Comparison of ENCODE assay signal across 11 cellular contexts in the genomic region with DNA sequence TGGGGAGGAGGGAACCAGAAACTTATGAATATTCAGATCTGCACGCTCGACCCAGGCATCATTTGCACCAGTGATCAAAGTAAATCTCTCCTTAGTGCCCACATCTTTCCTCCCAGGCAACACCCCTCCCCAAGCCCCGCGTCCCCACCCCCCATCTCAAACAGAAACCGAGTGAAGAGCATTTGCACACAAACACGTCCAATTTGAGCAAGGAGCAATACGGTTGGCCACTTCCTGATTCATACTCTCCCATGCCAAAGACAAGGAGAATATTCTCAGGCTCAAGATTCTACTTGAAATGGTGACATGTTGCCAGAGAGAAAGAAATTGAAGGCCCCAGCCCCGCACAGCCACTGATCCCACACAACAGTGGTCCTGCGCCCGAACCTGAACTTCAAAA. TPM values are rescaled to one million over a fixed set of nuclear protein-coding genes. Genes with fewer than 3 reads are reported as not detected.
DNase-seq lines count a peak whose midpoint lies in the region; ATAC-seq and TF ChIP-seq lines count a peak whose summit lies in the region.
"Had no signal": no experiment of that assay in that cellular context is flagged by ENCODE, and none has a peak within 500 bp of the region (broad histone marks: within the 10 kb centered on the region; RNA-seq: fewer than 3 reads in every experiment).

No MANE protein-coding gene starts in this region.

- DNase-seq in activated T-cell treated with anti-CD3 and anti-CD28 coated beads, Interleukin-2, amount 50 U/mL, for 72 hours, result no peak
- no peak for DNase-seq in activated T-cell treated with anti-CD3 and anti-CD28 coated beads, Interleukin-2, amount 50 U/mL, for 4 hours
- DNase-seq in activated T-helper 2 cell treated with anti-CD3 and anti-CD28 coated beads, Interferon-gamma antibody, Interleukin-2, Interleukin-4, amounts not matched to agents 10 μg/mL and 5 μg/mL and 100 μg/mL, durations not matched to agents 14 hours and 24 hours and 36 hours (ENCODE audit: low spot score), result no peak
- DNase-seq in lower lobe of right lung (no peak), thoracic aorta (ENCODE audit: low spot score) (no peak), DMS153 (lab: John Stamatoyannopoulos, UW) (no peak)
- no peak for DNase-seq in stimulated activated CD4-positive, alpha-beta T cell treated with anti-CD3 and anti-CD28 coated beads, Interleukin-12 subunit alpha, Interleukin-12 subunit beta, amount 100 ng/mL, for 4 hours
- DNase-seq: central memory CD4-positive, alpha-beta T cell; left cardiac atrium; NCI-H446 treated with DMSO at 0.1 percent for 48 hours had no signal

- TF ChIP-seq CTCF in lower lobe of right lung (IDR thresholded peaks at IDR 0.05) (no peak), thoracic aorta (IDR thresholded peaks at IDR 0.05) (no peak)

- H3K27me3 ChIP-seq in lower lobe of right lung (ENCODE audit: low read depth) (no peaks in the 10 kb centered on the region), thoracic aorta (replicated peaks; ENCODE audit: insufficient read depth) (no peaks in the 10 kb centered on the region)

- no peak for ATAC-seq in activated T-cell treated with anti-CD3 and anti-CD28 coated beads, Interleukin-2, amount 50 U/mL, for 72 hours (replicated peaks in 1 of 2)
- ATAC-seq in activated T-cell treated with anti-CD3 and anti-CD28 coated beads, Interleukin-2, amount 50 U/mL, for 4 hours, result no peak
- ATAC-seq in lower lobe of right lung, result peak; percentile 36 to 58
- ATAC-seq in thoracic aorta (ENCODE audit: insufficient number of reproducible peaks, low FRiP score, low read depth), result no peak
- no peak for ATAC-seq in GM21526 (IDR thresholded peaks at IDR 0.05; ENCODE audit: low FRiP score, unreplicated experiment)

- H3K4me1 ChIP-seq in lower lobe of right lung (peaks cover 54% of the 10 kb centered on the region), thoracic aorta (ENCODE audit: control insufficient read depth in 1 of 2, low read depth in 2 of 2) (peaks cover 42 to 77% of the 10 kb centered on the region in 2 donors)

- H3K4me1 Mint-ChIP-seq in activated T-cell treated with anti-CD3 and anti-CD28 coated beads, Interleukin-2, amount 50 U/mL, for 72 hours (ENCODE audit: low read depth), result peaks cover 70% of the 10 kb centered on the region
- H3K4me1 Mint-ChIP-seq in activated T-cell treated with anti-CD3 and anti-CD28 coated beads, Interleukin-2, amount 50 U/mL, for 4 hours (ENCODE audit: low read depth), result peaks cover 66% of the 10 kb centered on the region
- peaks cover 40% of the 10 kb centered on the region for H3K4me1 Mint-ChIP-seq in activated T-helper 2 cell treated with anti-CD3 and anti-CD28 coated beads, Interferon-gamma antibody, Interleukin-2, Interleukin-4, amounts not matched to agents 10 μg/mL and 5 μg/mL and 100 μg/mL, durations not matched to agents 14 hours and 24 hours and 36 hours (ENCODE audit: low read depth)

- no peaks in the 10 kb centered on the region for H3K9me3 ChIP-seq in lower lobe of right lung
- H3K9me3 ChIP-seq in thoracic aorta, result no peaks in the 10 kb centered on the region

- H3K27ac ChIP-seq in lower lobe of right lung (peak overlapping the region; percentile 47), thoracic aorta (peak overlapping the region; percentile 48 to 73)

- no peak overlapping the region for H3K27ac Mint-ChIP-seq in activated T-cell treated with anti-CD3 and anti-CD28 coated beads, Interleukin-2, amount 50 U/mL, for 72 hours
- H3K27ac Mint-ChIP-seq in activated T-helper 2 cell treated with anti-CD3 and anti-CD28 coated beads, Interferon-gamma antibody, Interleukin-2, Interleukin-4, amounts not matched to agents 10 μg/mL and 5 μg/mL and 100 μg/mL, durations not matched to agents 14 hours and 24 hours and 36 hours, result peak overlapping the region; percentile 38

- no peaks in the 10 kb centered on the region for H3K27me3 Mint-ChIP-seq in activated T-cell treated with anti-CD3 and anti-CD28 coated beads, Interleukin-2, amount 50 U/mL, for 72 hours (ENCODE audit: low read depth)
- H3K27me3 Mint-ChIP-seq in activated T-cell treated with anti-CD3 and anti-CD28 coated beads, Interleukin-2, amount 50 U/mL, for 4 hours (ENCODE audit: low read depth), result no peaks in the 10 kb centered on the region
- H3K27me3 Mint-ChIP-seq in activated T-helper 2 cell treated with anti-CD3 and anti-CD28 coated beads, Interferon-gamma antibody, Interleukin-2, Interleukin-4, amounts not matched to agents 10 μg/mL and 5 μg/mL and 100 μg/mL, durations not matched to agents 14 hours and 24 hours and 36 hours (ENCODE audit: low read depth), result no peaks in the 10 kb centered on the region

- H3K4me3 ChIP-seq in lower lobe of right lung (no peak overlapping the region), thoracic aorta (peak overlapping the region; percentile 50)

- H3K36me3 ChIP-seq in lower lobe of right lung (peaks cover 24% of the 10 kb centered on the region), thoracic aorta (no peaks in the 10 kb centered on the region)

- H3K4me3 Mint-ChIP-seq in activated T-cell treated with anti-CD3 and anti-CD28 coated beads, Interleukin-2, amount 50 U/mL, for 72 hours, result peak overlapping the region; percentile 13 to 46
- H3K4me3 Mint-ChIP-seq in activated T-cell treated with anti-CD3 and anti-CD28 coated beads, Interleukin-2, amount 50 U/mL, for 4 hours, result no peak overlapping the region
- H3K4me3 Mint-ChIP-seq in activated T-helper 2 cell treated with anti-CD3 and anti-CD28 coated beads, Interferon-gamma antibody, Interleukin-2, Interleukin-4, amounts not matched to agents 10 μg/mL and 5 μg/mL and 100 μg/mL, durations not matched to agents 14 hours and 24 hours and 36 hours (ENCODE audit: low read depth), result peak overlapping the region; percentile 5

- H3K36me3 Mint-ChIP-seq in activated T-cell treated with anti-CD3 and anti-CD28 coated beads, Interleukin-2, amount 50 U/mL, for 72 hours (ENCODE audit: insufficient read depth in 2 of 2), result peaks cover 7 to 23% of the 10 kb centered on the region in 2 donors
- peaks cover 38% of the 10 kb centered on the region for H3K36me3 Mint-ChIP-seq in activated T-cell treated with anti-CD3 and anti-CD28 coated beads, Interleukin-2, amount 50 U/mL, for 4 hours (ENCODE audit: insufficient read depth)
- peaks cover 75% of the 10 kb centered on the region for H3K36me3 Mint-ChIP-seq in activated T-helper 2 cell treated with anti-CD3 and anti-CD28 coated beads, Interferon-gamma antibody, Interleukin-2, Interleukin-4, amounts not matched to agents 10 μg/mL and 5 μg/mL and 100 μg/mL, durations not matched to agents 14 hours and 24 hours and 36 hours (ENCODE audit: low read depth)

- no peaks in the 10 kb centered on the region for H3K9me3 Mint-ChIP-seq in activated T-cell treated with anti-CD3 and anti-CD28 coated beads, Interleukin-2, amount 50 U/mL, for 72 hours
- no peaks in the 10 kb centered on the region for H3K9me3 Mint-ChIP-seq in activated T-cell treated with anti-CD3 and anti-CD28 coated beads, Interleukin-2, amount 50 U/mL, for 4 hours
- H3K9me3 Mint-ChIP-seq in activated T-helper 2 cell treated with anti-CD3 and anti-CD28 coated beads, Interferon-gamma antibody, Interleukin-2, Interleukin-4, amounts not matched to agents 10 μg/mL and 5 μg/mL and 100 μg/mL, durations not matched to agents 14 hours and 24 hours and 36 hours, result no peaks in the 10 kb centered on the region

- intact Hi-C loops in activated T-helper 2 cell treated with anti-CD3 and anti-CD28 coated beads, Interferon-gamma antibody, Interleukin-2, Interleukin-4, amounts not matched to agents 10 μg/mL and 5 μg/mL and 100 μg/mL, durations not matched to agents 14 hours and 24 hours and 36 hours (cut with micrococcal nuclease), result loop anchor here (10.0 kb wide), 2 partner anchors 345 to 505 kb away; no protein-coding TSS in a partner anchor
- intact Hi-C loops in lower lobe of right lung (cut with DNase I), result loop anchor here (10.0 kb wide), 1 partner anchor 55 kb away; no protein-coding TSS in a partner anchor

RNA-seq across cellular contexts. Expression of a gene that starts 7.1 kb away (rescaled TPM):
- total RNA-seq in activated T-cell treated with anti-CD3 and anti-CD28 coated beads, Interleukin-2, amount 50 U/mL, for 72 hours, result 100 to 1,000 TPM; 154 to 157 TPM
- 10 to 100 TPM; 67.0 to 83.1 (median 69.5) TPM for total RNA-seq in activated T-cell treated with anti-CD3 and anti-CD28 coated beads, Interleukin-2, amount 50 U/mL, for 4 hours
- 131 and 135 TPM in 2 replicates for total RNA-seq in activated T-helper 2 cell treated with anti-CD3 and anti-CD28 coated beads, Interferon-gamma antibody, Interleukin-2, Interleukin-4, amounts not matched to agents 10 μg/mL and 5 μg/mL and 100 μg/mL, durations not matched to agents 14 hours and 24 hours and 36 hours
- total RNA-seq in lower lobe of right lung (116 TPM), thoracic aorta (100 to 1,000 TPM; 141 to 150 TPM)

Comparison
In these comparisons a context has a peak if more than half of its experiments do, and no peak if none do; other contexts are left out.
1. ATAC-seq: peak in lower lobe of right lung (2 of 2); none in activated T-cell treated with anti-CD3 and anti-CD28 coated beads, Interleukin-2, amount 50 U/mL, for 72 hours (0 of 2), activated T-cell treated with anti-CD3 and anti-CD28 coated beads, Interleukin-2, amount 50 U/mL, for 4 hours (0 of 2), thoracic aorta (single experiment) and GM21526 (single experiment).